Comparison of ENCODE assay signal across 1 cellular context in the genomic region with DNA sequence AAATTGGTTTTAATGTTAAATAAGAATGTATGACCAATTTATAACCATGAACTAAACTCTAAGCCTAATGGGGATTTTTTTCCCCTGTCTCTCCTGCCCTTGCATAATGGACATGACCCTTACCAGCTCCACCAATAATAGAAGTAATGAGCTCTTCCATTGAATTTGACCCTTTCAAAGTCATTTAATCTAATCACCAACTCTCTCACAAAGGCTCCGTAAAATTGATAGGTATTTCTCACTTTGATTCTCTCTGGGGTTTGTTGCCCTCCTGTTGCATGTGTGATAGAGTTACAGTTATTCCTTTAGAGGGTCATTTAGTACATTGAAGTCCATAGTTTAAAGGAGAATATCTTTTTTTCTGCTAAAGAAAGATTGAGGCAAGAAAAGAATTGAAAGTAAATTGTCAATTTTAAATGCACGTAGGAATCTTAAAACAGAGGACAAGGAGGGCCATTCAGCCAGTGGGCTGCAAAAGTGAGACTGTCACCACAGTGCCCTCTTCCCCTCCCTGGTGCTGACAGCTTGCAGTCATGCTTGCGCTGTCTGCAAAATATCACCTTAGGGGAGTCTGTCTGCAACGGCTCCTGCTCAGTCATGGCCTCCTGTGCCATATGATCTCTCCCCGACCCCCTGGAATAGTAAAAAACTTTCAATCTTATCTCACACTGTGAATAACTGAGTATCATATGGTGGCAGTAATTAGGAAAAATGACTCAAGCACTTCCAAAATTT.
TF ChIP-seq lines count a peak whose summit lies in the region.

No MANE protein-coding gene starts in this region.

TF ChIP-seq in SK-N-SH treated with all-trans-retinoic acid at 6 μM for 48 hours, 23 proteins besides CTCF, POLR2A, EP300 and RAD21 (continued from another document):
- TF ChIP-seq, protein P1, sequence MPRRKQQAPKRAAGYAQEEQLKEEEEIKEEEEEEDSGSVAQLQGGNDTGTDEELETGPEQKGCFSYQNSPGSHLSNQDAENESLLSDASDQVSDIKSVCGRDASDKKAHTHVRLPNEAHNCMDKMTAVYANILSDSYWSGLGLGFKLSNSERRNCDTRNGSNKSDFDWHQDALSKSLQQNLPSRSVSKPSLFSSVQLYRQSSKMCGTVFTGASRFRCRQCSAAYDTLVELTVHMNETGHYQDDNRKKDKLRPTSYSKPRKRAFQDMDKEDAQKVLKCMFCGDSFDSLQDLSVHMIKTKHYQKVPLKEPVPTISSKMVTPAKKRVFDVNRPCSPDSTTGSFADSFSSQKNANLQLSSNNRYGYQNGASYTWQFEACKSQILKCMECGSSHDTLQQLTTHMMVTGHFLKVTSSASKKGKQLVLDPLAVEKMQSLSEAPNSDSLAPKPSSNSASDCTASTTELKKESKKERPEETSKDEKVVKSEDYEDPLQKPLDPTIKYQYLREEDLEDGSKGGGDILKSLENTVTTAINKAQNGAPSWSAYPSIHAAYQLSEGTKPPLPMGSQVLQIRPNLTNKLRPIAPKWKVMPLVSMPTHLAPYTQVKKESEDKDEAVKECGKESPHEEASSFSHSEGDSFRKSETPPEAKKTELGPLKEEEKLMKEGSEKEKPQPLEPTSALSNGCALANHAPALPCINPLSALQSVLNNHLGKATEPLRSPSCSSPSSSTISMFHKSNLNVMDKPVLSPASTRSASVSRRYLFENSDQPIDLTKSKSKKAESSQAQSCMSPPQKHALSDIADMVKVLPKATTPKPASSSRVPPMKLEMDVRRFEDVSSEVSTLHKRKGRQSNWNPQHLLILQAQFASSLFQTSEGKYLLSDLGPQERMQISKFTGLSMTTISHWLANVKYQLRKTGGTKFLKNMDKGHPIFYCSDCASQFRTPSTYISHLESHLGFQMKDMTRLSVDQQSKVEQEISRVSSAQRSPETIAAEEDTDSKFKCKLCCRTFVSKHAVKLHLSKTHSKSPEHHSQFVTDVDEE (CRISPR knock-in tag; IDR thresholded peaks at IDR 0.05) = no peak
- TF ChIP-seq, protein P2, sequence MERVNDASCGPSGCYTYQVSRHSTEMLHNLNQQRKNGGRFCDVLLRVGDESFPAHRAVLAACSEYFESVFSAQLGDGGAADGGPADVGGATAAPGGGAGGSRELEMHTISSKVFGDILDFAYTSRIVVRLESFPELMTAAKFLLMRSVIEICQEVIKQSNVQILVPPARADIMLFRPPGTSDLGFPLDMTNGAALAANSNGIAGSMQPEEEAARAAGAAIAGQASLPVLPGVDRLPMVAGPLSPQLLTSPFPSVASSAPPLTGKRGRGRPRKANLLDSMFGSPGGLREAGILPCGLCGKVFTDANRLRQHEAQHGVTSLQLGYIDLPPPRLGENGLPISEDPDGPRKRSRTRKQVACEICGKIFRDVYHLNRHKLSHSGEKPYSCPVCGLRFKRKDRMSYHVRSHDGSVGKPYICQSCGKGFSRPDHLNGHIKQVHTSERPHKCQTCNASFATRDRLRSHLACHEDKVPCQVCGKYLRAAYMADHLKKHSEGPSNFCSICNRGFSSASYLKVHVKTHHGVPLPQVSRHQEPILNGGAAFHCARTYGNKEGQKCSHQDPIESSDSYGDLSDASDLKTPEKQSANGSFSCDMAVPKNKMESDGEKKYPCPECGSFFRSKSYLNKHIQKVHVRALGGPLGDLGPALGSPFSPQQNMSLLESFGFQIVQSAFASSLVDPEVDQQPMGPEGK (CRISPR knock-in tag; IDR thresholded peaks at IDR 0.05; ENCODE audit: borderline replicate concordance) = no peak
- TF ChIP-seq ISL1 (CRISPR knock-in tag; IDR thresholded peaks at IDR 0.05) (no peak), ESRRG (CRISPR knock-in tag; IDR thresholded peaks at IDR 0.05) (no peak), ZNF565 (CRISPR knock-in tag; conservative IDR thresholded peaks at IDR 0.05; ENCODE audit: low read depth) (no peak), CSDC2 (CRISPR knock-in tag; IDR thresholded peaks at IDR 0.05) (no peak), PPARA (CRISPR knock-in tag; IDR thresholded peaks at IDR 0.05; ENCODE audit: borderline replicate concordance) (no peak), TCF4 (CRISPR knock-in tag; IDR thresholded peaks at IDR 0.05; ENCODE audit: borderline replicate concordance) (no peak)
- TF ChIP-seq, protein P3, sequence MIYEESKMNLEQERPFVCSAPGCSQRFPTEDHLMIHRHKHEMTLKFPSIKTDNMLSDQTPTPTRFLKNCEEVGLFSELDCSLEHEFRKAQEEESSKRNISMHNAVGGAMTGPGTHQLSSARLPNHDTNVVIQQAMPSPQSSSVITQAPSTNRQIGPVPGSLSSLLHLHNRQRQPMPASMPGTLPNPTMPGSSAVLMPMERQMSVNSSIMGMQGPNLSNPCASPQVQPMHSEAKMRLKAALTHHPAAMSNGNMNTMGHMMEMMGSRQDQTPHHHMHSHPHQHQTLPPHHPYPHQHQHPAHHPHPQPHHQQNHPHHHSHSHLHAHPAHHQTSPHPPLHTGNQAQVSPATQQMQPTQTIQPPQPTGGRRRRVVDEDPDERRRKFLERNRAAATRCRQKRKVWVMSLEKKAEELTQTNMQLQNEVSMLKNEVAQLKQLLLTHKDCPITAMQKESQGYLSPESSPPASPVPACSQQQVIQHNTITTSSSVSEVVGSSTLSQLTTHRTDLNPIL (CRISPR knock-in tag; IDR thresholded peaks at IDR 0.05; ENCODE audit: low read depth) = no peak
